ENCODE assay signal across 10 cellular contexts in the genomic region with DNA sequence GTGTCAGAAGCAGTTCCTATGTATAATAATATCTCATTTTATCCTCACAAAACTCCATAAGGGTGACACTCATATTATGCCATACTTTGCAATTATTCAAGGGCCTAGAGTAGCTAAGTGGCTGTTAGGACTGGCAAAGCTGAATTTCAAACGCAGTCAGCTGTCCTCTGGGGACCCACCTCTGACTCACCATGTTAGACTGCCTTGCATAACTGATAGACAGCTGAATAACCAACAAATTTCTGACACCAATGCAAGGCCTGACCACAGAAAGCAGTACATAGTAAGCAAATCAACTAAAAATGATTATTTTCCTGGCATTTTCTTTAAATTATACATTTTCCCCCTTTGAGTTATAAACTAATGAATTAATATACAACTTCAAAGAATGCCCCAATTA.
DNase-seq lines count a peak whose midpoint lies in the region; ATAC-seq and TF ChIP-seq lines count a peak whose summit lies in the region.
"Had no signal": no experiment of that assay in that cellular context is flagged by ENCODE, and none has a peak within 500 bp of the region (broad histone marks: within the 10 kb centered on the region; RNA-seq: fewer than 3 reads in every experiment).

No MANE protein-coding gene starts in this region.

- peak; percentile 57 for DNase-seq in activated CD8-positive, alpha-beta memory T cell treated with anti-CD3 and anti-CD28 coated beads, Interleukin-2, amount 10 ng/mL, durations not matched to agents 7 days and 5 days
- no peak for DNase-seq in activated CD8-positive, alpha-beta memory T cell treated with anti-CD3 and anti-CD28 coated beads for 24 hours
- peak; percentile 51 for DNase-seq in NOMO-1 treated with dmso at 0.1 percent for 144 hours (lab: John Stamatoyannopoulos, UW; ENCODE audit: unreplicated experiment)
- DNase-seq in fibroblast of peridontal ligament (ENCODE audit: extremely low read depth): peak; percentile 89
- peak; percentile 21 for DNase-seq in stimulated activated naive CD8-positive, alpha-beta T cell treated with anti-CD3 and anti-CD28 coated beads, Interleukin-15, Interleukin-2, amounts not matched to agents 100 U/mL and 50 U/mL, for 24 hours
- DNase-seq in ascending aorta (ENCODE audit: low spot score in 2 of 2): no peak
- DNase-seq: ACHN; stimulated activated CD8-positive, alpha-beta memory T cell treated with anti-CD3 and anti-CD28 coated beads, Interleukin-4, amount 100 ng/mL, for 48 hours had no signal

- CTCF ChIA-PET in activated CD8-positive, alpha-beta memory T cell treated with anti-CD3 and anti-CD28 coated beads, Interleukin-2, amount 10 ng/mL, durations not matched to agents 7 days and 5 days (lab: Charles Lee): interaction anchor here (0.7 to 1.6 kb wide), 5 partner anchors 9 to 38 kb away, joined by 3 to 12 read pairs (median 4); no protein-coding TSS in a partner anchor

- no peaks in the 10 kb centered on the region for H3K4me1 ChIP-seq in ascending aorta

- no peaks in the 10 kb centered on the region for H3K36me3 ChIP-seq in ascending aorta

- H3K9me3 Mint-ChIP-seq in activated CD8-positive, alpha-beta memory T cell treated with anti-CD3 and anti-CD28 coated beads, Interleukin-2, amount 10 ng/mL, durations not matched to agents 7 days and 5 days (ENCODE audit: low read depth): peaks cover 11% of the 10 kb centered on the region

- ATAC-seq in activated CD8-positive, alpha-beta memory T cell treated with anti-CD3 and anti-CD28 coated beads, Interleukin-2, amount 10 ng/mL, durations not matched to agents 7 days and 5 days: peak; percentile 38
- ATAC-seq in stimulated activated naive CD8-positive, alpha-beta T cell treated with anti-CD3 and anti-CD28 coated beads, Interleukin-15, Interleukin-2, amounts not matched to agents 100 U/mL and 50 U/mL, for 24 hours: peak; percentile 65
- ATAC-seq in GM21526 (IDR thresholded peaks at IDR 0.05; ENCODE audit: low FRiP score, unreplicated experiment) (no peak), GM21717 (IDR thresholded peaks at IDR 0.05; ENCODE audit: unreplicated experiment) (no peak)

- intact Hi-C loops in ascending aorta (cut with DNase I): no loop called here

- no peak overlapping the region for H3K4me3 Mint-ChIP-seq in activated CD8-positive, alpha-beta memory T cell treated with anti-CD3 and anti-CD28 coated beads, Interleukin-2, amount 10 ng/mL, durations not matched to agents 7 days and 5 days

- peaks cover 43% of the 10 kb centered on the region for H3K4me1 Mint-ChIP-seq in activated CD8-positive, alpha-beta memory T cell treated with anti-CD3 and anti-CD28 coated beads, Interleukin-2, amount 10 ng/mL, durations not matched to agents 7 days and 5 days

- peaks cover 37% of the 10 kb centered on the region for H3K36me3 Mint-ChIP-seq in activated CD8-positive, alpha-beta memory T cell treated with anti-CD3 and anti-CD28 coated beads, Interleukin-2, amount 10 ng/mL, durations not matched to agents 7 days and 5 days

- TF ChIP-seq CTCF in ascending aorta (IDR thresholded peaks at IDR 0.05): no peak

- H3K4me3 ChIP-seq in ascending aorta: no peak overlapping the region

- H3K27ac ChIP-seq in ascending aorta: no peak overlapping the region

- H3K27me3 ChIP-seq in ascending aorta: no peaks in the 10 kb centered on the region

- H3K27me3 Mint-ChIP-seq in activated CD8-positive, alpha-beta memory T cell treated with anti-CD3 and anti-CD28 coated beads, Interleukin-2, amount 10 ng/mL, durations not matched to agents 7 days and 5 days: no peaks in the 10 kb centered on the region

- no peaks in the 10 kb centered on the region for H3K9me3 ChIP-seq in ascending aorta

- peak overlapping the region; percentile 89 for H3K27ac Mint-ChIP-seq in activated CD8-positive, alpha-beta memory T cell treated with anti-CD3 and anti-CD28 coated beads, Interleukin-2, amount 10 ng/mL, durations not matched to agents 7 days and 5 days

Comparison
In these comparisons a context has a peak if more than half of its experiments do, and no peak if none do; other contexts are left out.
1. DNase-seq: peak in activated CD8-positive, alpha-beta memory T cell treated with anti-CD3 and anti-CD28 coated beads, Interleukin-2, amount 10 ng/mL, durations not matched to agents 7 days and 5 days (single experiment), NOMO-1 treated with dmso at 0.1 percent for 144 hours (single experiment), fibroblast of peridontal ligament (single experiment) and stimulated activated naive CD8-positive, alpha-beta T cell treated with anti-CD3 and anti-CD28 coated beads, Interleukin-15, Interleukin-2, amounts not matched to agents 100 U/mL and 50 U/mL, for 24 hours (single experiment); none in activated CD8-positive, alpha-beta memory T cell treated with anti-CD3 and anti-CD28 coated beads for 24 hours (single experiment) and ascending aorta (0 of 2).
2. ATAC-seq: peak in activated CD8-positive, alpha-beta memory T cell treated with anti-CD3 and anti-CD28 coated beads, Interleukin-2, amount 10 ng/mL, durations not matched to agents 7 days and 5 days (single experiment) and stimulated activated naive CD8-positive, alpha-beta T cell treated with anti-CD3 and anti-CD28 coated beads, Interleukin-15, Interleukin-2, amounts not matched to agents 100 U/mL and 50 U/mL, for 24 hours (single experiment); none in GM21526 (single experiment) and GM21717 (single experiment).